ENCODE assay signal across 13 cellular contexts in genomic region chr12:110010853-110011835, GRCh38. TPM values are rescaled to one million over a fixed set of nuclear protein-coding genes. Genes with fewer than 3 reads are reported as not detected.
DNase-seq lines count a peak whose midpoint lies in the region; ATAC-seq and TF ChIP-seq lines count a peak whose summit lies in the region.
"Had no signal": no experiment of that assay in that cellular context is flagged by ENCODE, and none has a peak within 500 bp of the region (broad histone marks: within the 10 kb centered on the region; RNA-seq: fewer than 3 reads in every experiment).

No MANE protein-coding gene starts in this region.

- ATAC-seq in GM18868 (IDR thresholded peaks at IDR 0.05; ENCODE audit: unreplicated experiment) (peak; percentile 46), IMR-90 (ENCODE audit: low read depth) (no peak; the same call in 1 of the 2 replicates), HG02623 (IDR thresholded peaks at IDR 0.05; ENCODE audit: unreplicated experiment) (no peak)
- ATAC-seq: HCT116, WTC11 had no signal

- no peak for TF ChIP-seq RAD21 in IMR-90 (IDR thresholded peaks at IDR 0.05; ENCODE audit: low read length)

- H3K4ac ChIP-seq in IMR-90 (ENCODE audit: low read depth, low read length), result no peak overlapping the region; the same call in 1 of the 2 replicates

- H3K56ac ChIP-seq in IMR-90 (ENCODE audit: extremely low read depth, insufficient read depth, low read length), result no peak overlapping the region

- no peak overlapping the region for H3K14ac ChIP-seq in IMR-90 (replicated peaks; ENCODE audit: low read depth, low read length)

- H3K79me1 ChIP-seq in IMR-90 (ENCODE audit: low read depth in 1 of 2, low read length in 2 of 2), result peaks cover 27 to 44% of the 10 kb centered on the region in 2 experiments

- H3K4me1 ChIP-seq in IMR-90 (ENCODE audit: control insufficient read depth, insufficient read depth, low read length), result peaks cover 8% of the 10 kb centered on the region

- H3K27me3 ChIP-seq in IMR-90 (ENCODE audit: control insufficient read depth, insufficient read depth, low read length), result no peaks in the 10 kb centered on the region
- H3K27me3 ChIP-seq: brain microvascular endothelial cell had no signal

- H4K91ac ChIP-seq in IMR-90 (ENCODE audit: insufficient read depth, low read depth, low read length), result no peak overlapping the region

- WGBS in IMR-90 (ENCODE audit: extremely low coverage in 2 of 2, insufficient read length in 1 of 2), 2 experiments, result 91% methylated on average over 10 of the region's 13 CpGs; no CpG with 5 or more reads in 1 of the 2 experiments

- dilution Hi-C loops in IMR-90 (cut with HindIII; ENCODE audit: low sequenced_read_pairs, unreplicated experiment), result no loop called here

- DNase-seq in DMS79 (lab: John Stamatoyannopoulos, UW) (peak; percentile 91), IMR-90 (no peak), germinal center (ENCODE audit: low spot score) (peak; percentile 62), COR-L47 (lab: John Stamatoyannopoulos, UW) (no peak), cardiac septum (ENCODE audit: low spot score) (no peak)
- no peak for DNase-seq in stimulated activated CD4-positive, alpha-beta T cell treated with anti-CD3 and anti-CD28 coated beads, Interleukin-2, amount 100 ng/mL, for 24 hours
- DNase-seq: brain microvascular endothelial cell, mesenchymal stem cell, substantia nigra had no signal

- no peak overlapping the region for H2BK120ac ChIP-seq in IMR-90 (ENCODE audit: low read depth, low read length)

- H3K4me3 ChIP-seq in IMR-90 (ENCODE audit: insufficient read depth, low read depth, low read length), result no peak overlapping the region

- TF ChIP-seq POLR2A in IMR-90 (IDR thresholded peaks at IDR 0.05; ENCODE audit: low read depth, low read length), result no peak

- no peak overlapping the region for H3K9ac ChIP-seq in IMR-90 (ENCODE audit: low read depth, low read length)

- H3K27ac ChIP-seq in IMR-90 (ENCODE audit: insufficient read depth, low read length), result peak overlapping the region; percentile 42; the same call in 1 of the 2 replicates
- H3K27ac ChIP-seq: brain microvascular endothelial cell had no signal

- POLR2A ChIA-PET in IMR-90 (lab: Charles Lee; ENCODE audit: unreplicated experiment), result no interaction called here

- CTCF ChIA-PET in IMR-90 (lab: Yijun Ruan, JAX), result no interaction called here

- BruUV-seq in IMR-90 (replicated peaks; lab: Mats Ljungman, UMichigan), result no TSS peak

- no peaks in the 10 kb centered on the region for H3K9me3 ChIP-seq in IMR-90 (ENCODE audit: control insufficient read depth, insufficient read depth, low read length)

- no peak overlapping the region for H2AK9ac ChIP-seq in IMR-90 (replicated peaks; ENCODE audit: low read depth, low read length, poor library complexity)

- peak overlapping the region; percentile 23; the same call in 1 of the 2 replicates for H2AK5ac ChIP-seq in IMR-90 (ENCODE audit: low read depth, low read length)

- 0 out of 2 replicates have a peak overlapping the region, but pooled peaks have one; percentile 31 for H3K23ac ChIP-seq in IMR-90 (ENCODE audit: low read depth, low read length)

- peak overlapping the region in 1 of 2 experiments; percentile 2; a peak in 1 of 4 replicates for H4K8ac ChIP-seq in IMR-90 (ENCODE audit: low read depth in 2 of 2, low read length in 2 of 2)

- H4K20me1 ChIP-seq in IMR-90 (ENCODE audit: insufficient read depth, low read length), result peaks cover 42% of the 10 kb centered on the region

- no peak overlapping the region for H3K4me2 ChIP-seq in IMR-90 (ENCODE audit: low read depth, low read length)

- H2AFZ ChIP-seq in IMR-90 (replicated peaks; ENCODE audit: low read length, poor library complexity), result no peak overlapping the region

- H2BK20ac ChIP-seq in IMR-90 (ENCODE audit: low read depth, low read length), result no peak overlapping the region

- no peak for TF ChIP-seq CTCF in IMR-90 (conservative IDR thresholded peaks at IDR 0.05; ENCODE audit: low read depth, low read length)

- no peak overlapping the region for H2BK15ac ChIP-seq in IMR-90 (ENCODE audit: low read depth, low read length)

- H2BK5ac ChIP-seq in IMR-90 (ENCODE audit: low read depth, low read length, poor library complexity, severe bottlenecking), result no peak overlapping the region

- no peak overlapping the region for H3K18ac ChIP-seq in IMR-90 (ENCODE audit: low read depth, low read length)

- peaks cover 17% of the 10 kb centered on the region for H3K9me1 ChIP-seq in IMR-90 (ENCODE audit: insufficient read depth, low read length)

- intact Hi-C loops in IMR-90 (cut with micrococcal nuclease) (no loop called here), cardiac septum (cut with DNase I) (no loop called here)

- no peak overlapping the region for H4K5ac ChIP-seq in IMR-90 (ENCODE audit: low read depth, low read length)

- peaks cover 23% of the 10 kb centered on the region for H3K36me3 ChIP-seq in IMR-90 (ENCODE audit: control insufficient read depth, insufficient read depth, low read length)

- in situ Hi-C loops in IMR-90 (cut with MboI; ENCODE audit: low sequenced_read_pairs), result no loop called here

TF ChIP-seq in IMR-90, 13 proteins besides CTCF, POLR2A, EP300 and RAD21:
- TF ChIP-seq NFE2L2 (IDR thresholded peaks at IDR 0.05; ENCODE audit: low read depth, low read length), result no peak
- no peak for TF ChIP-seq CEBPB (IDR thresholded peaks at IDR 0.05; ENCODE audit: low read depth, low read length)
- no peak for TF ChIP-seq MAZ (IDR thresholded peaks at IDR 0.05; ENCODE audit: borderline replicate concordance, low read depth, low read length)
- no peak for TF ChIP-seq RFX5 (IDR thresholded peaks at IDR 0.05; ENCODE audit: low read depth, low read length)
- TF ChIP-seq SMC3 (IDR thresholded peaks at IDR 0.05; ENCODE audit: low read depth, low read length), result no peak
- no peak for TF ChIP-seq FOS (IDR thresholded peaks at IDR 0.05; ENCODE audit: low read depth, low read length)
- TF ChIP-seq RCOR1 (IDR thresholded peaks at IDR 0.05; ENCODE audit: insufficient replicate concordance, low read length), result no peak
- TF ChIP-seq MXI1 (IDR thresholded peaks at IDR 0.05; ENCODE audit: borderline replicate concordance, low read depth, low read length), result no peak
- TF ChIP-seq, protein P1, sequence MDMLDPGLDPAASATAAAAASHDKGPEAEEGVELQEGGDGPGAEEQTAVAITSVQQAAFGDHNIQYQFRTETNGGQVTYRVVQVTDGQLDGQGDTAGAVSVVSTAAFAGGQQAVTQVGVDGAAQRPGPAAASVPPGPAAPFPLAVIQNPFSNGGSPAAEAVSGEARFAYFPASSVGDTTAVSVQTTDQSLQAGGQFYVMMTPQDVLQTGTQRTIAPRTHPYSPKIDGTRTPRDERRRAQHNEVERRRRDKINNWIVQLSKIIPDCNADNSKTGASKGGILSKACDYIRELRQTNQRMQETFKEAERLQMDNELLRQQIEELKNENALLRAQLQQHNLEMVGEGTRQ (IDR thresholded peaks at IDR 0.05; ENCODE audit: low read depth, low read length), result no peak
- no peak for TF ChIP-seq CHD1 (IDR thresholded peaks at IDR 0.05; ENCODE audit: low read depth, low read length)
- no peak for TF ChIP-seq ELK1 (IDR thresholded peaks at IDR 0.05; ENCODE audit: borderline replicate concordance, low read depth, low read length)
- no peak for TF ChIP-seq MAFK (IDR thresholded peaks at IDR 0.05; ENCODE audit: low read depth, low read length)
- TF ChIP-seq BHLHE40 (IDR thresholded peaks at IDR 0.05; ENCODE audit: low read depth, low read length), result no peak

RNA-seq across cellular contexts. Expression of gene ANKRD13A, which starts 11.9 kb away (rescaled TPM):
- 364 and 449 TPM in 2 replicates for total RNA-seq in IMR-90 (2012; rRNA removed)
- 299 and 308 TPM in 2 replicates for polyA plus RNA-seq in IMR-90 (2012; rRNA removed)
- 51.0 and 243 TPM in 2 replicates for polyA plus RNA-seq in IMR-90 (2012; cell fraction: cytosol; rRNA removed)
- polyA plus RNA-seq in IMR-90 (2012; cell fraction: nucleus; rRNA removed; ENCODE audit: low replicate concordance), result 516 and 695 TPM in 2 replicates
- total RNA-seq in cardiac septum, result 15.5 TPM

RNA-seq across cellular contexts. Expression of gene GIT2, which starts 15.0 kb away (rescaled TPM):
- total RNA-seq in IMR-90 (2012; rRNA removed) (60.5 and 71.9 TPM in 2 replicates), cardiac septum (31.2 TPM)
- polyA plus RNA-seq in IMR-90 (2012; rRNA removed), result 43.0 and 48.0 TPM in 2 replicates
- polyA plus RNA-seq in IMR-90 (2012; cell fraction: cytosol; rRNA removed), result 20.8 and 21.1 TPM in 2 replicates
- polyA plus RNA-seq in IMR-90 (2012; cell fraction: nucleus; rRNA removed; ENCODE audit: low replicate concordance), result 42.7 and 138 TPM in 2 replicates

RNA-seq across cellular contexts. Expression of gene C12orf76, which starts 37.2 kb away (rescaled TPM):
- total RNA-seq in IMR-90 (2012; rRNA removed), result 5.0 and 6.7 TPM in 2 replicates
- polyA plus RNA-seq in IMR-90 (2012; rRNA removed), result 6.2 and 7.1 TPM in 2 replicates
- 5.0 and 10.8 TPM in 2 replicates for polyA plus RNA-seq in IMR-90 (2012; cell fraction: cytosol; rRNA removed)
- 8.1 and 15.5 TPM in 2 replicates for polyA plus RNA-seq in IMR-90 (2012; cell fraction: nucleus; rRNA removed; ENCODE audit: low replicate concordance)
- 6.4 TPM for total RNA-seq in cardiac septum

Comparison
In these comparisons a context has a peak if more than half of its experiments do, and no peak if none do; other contexts are left out.
1. DNase-seq: peak in DMS79 (single experiment) and germinal center (single experiment); none in IMR-90 (single experiment), stimulated activated CD4-positive, alpha-beta T cell treated with anti-CD3 and anti-CD28 coated beads, Interleukin-2, amount 100 ng/mL, for 24 hours (0 of 2), COR-L47 (single experiment) and cardiac septum (single experiment).
2. RNA of gene ANKRD13A, which starts 11.9 kb away (total RNA-seq): 364 to 449 TPM in IMR-90; 15.5 TPM in cardiac septum (single experiment); every median in the first group is over 10 times any median in the second.